Comparison of ENCODE assay signal across 17 cellular contexts in genomic region chr11:121869478-121869877, GRCh38.
"Had no signal": no experiment of that assay in that cellular context is flagged by ENCODE, and none has a peak within 500 bp of the region (broad histone marks: within the 10 kb centered on the region; RNA-seq: fewer than 3 reads in every experiment).

No MANE protein-coding gene starts in this region.

- H3K4me1 Mint-ChIP-seq: memory B cell; naive thymus-derived CD4-positive, alpha-beta T cell; stimulated activated effector memory CD8-positive, alpha-beta T cell treated with anti-CD3 and anti-CD28 coated beads, Interleukin-12 subunit alpha, Interleukin-12 subunit beta, amount 100 ng/mL, for 72 hours had no signal

- H3K36me3 Mint-ChIP-seq: activated naive CD4-positive, alpha-beta T cell treated with anti-CD3 and anti-CD28 coated beads, Interleukin-2, amount 50 U/mL, for 72 hours; memory B cell; stimulated activated effector memory CD8-positive, alpha-beta T cell treated with anti-CD3 and anti-CD28 coated beads, Interleukin-12 subunit alpha, Interleukin-12 subunit beta, amount 100 ng/mL, for 72 hours had no signal

- H3K9me3 Mint-ChIP-seq: activated T-cell treated with anti-CD3 and anti-CD28 coated beads, Interleukin-2, amount 50 U/mL, for 72 hours; memory B cell; stimulated activated effector memory CD8-positive, alpha-beta T cell treated with anti-CD3 and anti-CD28 coated beads, Interleukin-12 subunit alpha, Interleukin-12 subunit beta, amount 100 ng/mL, for 72 hours had no signal

- H3K27me3 ChIP-seq: foreskin keratinocyte, thyroid gland had no signal

- H3K4me3 ChIP-seq: mucosa of descending colon, thyroid gland had no signal

- H3K27ac Mint-ChIP-seq: activated naive CD4-positive, alpha-beta T cell treated with anti-CD3 and anti-CD28 coated beads, Interleukin-2, amount 50 U/mL, for 72 hours; activated T-cell treated with anti-CD3 and anti-CD28 coated beads, Interleukin-2, amount 50 U/mL, for 72 hours; effector memory CD8-positive, alpha-beta T cell; memory B cell; naive thymus-derived CD4-positive, alpha-beta T cell; stimulated activated effector memory CD8-positive, alpha-beta T cell treated with anti-CD3 and anti-CD28 coated beads, Interleukin-12 subunit alpha, Interleukin-12 subunit beta, amount 100 ng/mL, for 72 hours had no signal

- H3K36me3 ChIP-seq: thyroid gland, WERI-Rb-1 had no signal

- DNase-seq: activated CD4-positive, alpha-beta T cell treated with anti-CD3 and anti-CD28 coated beads, Interleukin-2, amount 50 U/mL, for 4 hours; activated gamma-delta T cell treated with Interleukin-2 at 50 U/mL for 16 hours; activated T-cell treated with anti-CD3 and anti-CD28 coated beads, Interleukin-2, amount 50 U/mL, for 72 hours; dermis blood vessel endothelial cell; effector memory CD8-positive, alpha-beta T cell; foreskin keratinocyte; head of caudate nucleus; mucosa of descending colon; naive thymus-derived CD4-positive, alpha-beta T cell; stimulated activated CD4-positive, alpha-beta T cell treated with anti-CD3 and anti-CD28 coated beads, Interleukin-4, amount 100 ng/mL, for 24 hours; T-helper 2 cell; thyroid gland; WERI-Rb-1 had no signal

- H3K9me3 ChIP-seq: mucosa of descending colon, thyroid gland had no signal

- H3K4me1 ChIP-seq: foreskin keratinocyte, thyroid gland had no signal

- H3K27ac ChIP-seq: foreskin keratinocyte, thyroid gland, WERI-Rb-1 had no signal

- H3K27me3 Mint-ChIP-seq: effector memory CD8-positive, alpha-beta T cell had no signal

- H3K4me3 Mint-ChIP-seq: activated T-cell treated with anti-CD3 and anti-CD28 coated beads, Interleukin-2, amount 50 U/mL, for 72 hours; effector memory CD8-positive, alpha-beta T cell; memory B cell; naive thymus-derived CD4-positive, alpha-beta T cell; stimulated activated effector memory CD8-positive, alpha-beta T cell treated with anti-CD3 and anti-CD28 coated beads, Interleukin-12 subunit alpha, Interleukin-12 subunit beta, amount 100 ng/mL, for 72 hours had no signal

- FAIRE-seq: urothelium cell line had no signal
